Comparison of ENCODE assay signal across 20 cellular contexts in the genomic region with DNA sequence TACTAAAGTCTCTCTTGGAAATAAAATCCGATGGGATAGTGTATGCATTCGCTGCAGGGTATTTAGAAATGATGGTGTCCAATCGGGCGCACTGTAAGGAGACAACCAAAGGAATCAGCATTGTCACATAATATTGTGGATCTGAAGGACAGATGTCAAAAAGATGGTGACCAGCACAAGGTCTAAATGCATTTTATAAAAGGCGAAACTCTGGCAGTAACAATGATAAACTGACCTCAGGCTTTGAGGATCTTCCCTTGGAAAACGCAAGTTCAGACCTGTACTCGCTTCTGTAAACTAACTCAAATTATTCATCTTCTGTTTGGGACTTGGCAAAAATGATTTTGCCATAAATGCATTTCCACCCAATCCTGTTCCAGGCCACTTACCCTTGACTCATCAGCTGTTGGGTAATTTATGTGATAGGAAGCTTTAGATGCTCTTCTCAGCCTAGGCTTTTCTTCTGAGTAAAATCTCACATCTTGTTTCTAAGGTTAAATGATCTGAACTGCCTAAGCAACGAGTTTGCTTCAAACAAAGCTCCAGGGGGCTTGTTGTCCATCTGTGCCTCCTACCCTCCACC. TPM values are rescaled to one million over a fixed set of nuclear protein-coding genes. Genes with fewer than 3 reads are reported as not detected.
DNase-seq lines count a peak whose midpoint lies in the region; ATAC-seq, FAIRE-seq and TF ChIP-seq lines count a peak whose summit lies in the region.
"Had no signal": no experiment of that assay in that cellular context is flagged by ENCODE, and none has a peak within 500 bp of the region (broad histone marks: within the 10 kb centered on the region; RNA-seq: fewer than 3 reads in every experiment).

No MANE protein-coding gene starts in this region.

- no peak for ATAC-seq in HG02885 (IDR thresholded peaks at IDR 0.05; ENCODE audit: poor library complexity, unreplicated experiment)
- ATAC-seq: activated CD8-positive, alpha-beta T cell treated with anti-CD3 and anti-CD28 coated beads for 36 hours; stimulated activated naive B cell treated with anti-CD40 and anti-IgM and Interleukin-4, amounts not matched to agents 10 μg/mL and 1 μg/mL and 100 μg/mL, for 72 hours had no signal

- H3K36me3 ChIP-seq in astrocyte (ENCODE audit: insufficient read depth, low read length), result peaks cover 2% of the 10 kb centered on the region
- H3K36me3 ChIP-seq: ovary had no signal

- TF ChIP-seq CTCF in astrocyte (IDR thresholded peaks at IDR 0.05; ENCODE audit: insufficient read depth, low read depth, low read length), result no peak
- TF ChIP-seq CTCF in fibroblast of mammary gland (conservative IDR thresholded peaks at IDR 0.05; ENCODE audit: control insufficient read depth, insufficient read depth, low read depth, low read length), result no peak
- TF ChIP-seq CTCF in GM13977 (IDR thresholded peaks at IDR 0.05; ENCODE audit: extremely low read depth, insufficient read depth, missing control alignments), result no peak

- H3K4me1 ChIP-seq in astrocyte (ENCODE audit: insufficient read depth, low read length), result peaks cover 19% of the 10 kb centered on the region

- in situ Hi-C loops in GM13977 (cut with MboI; ENCODE audit: low pct_unique_long_range_greater_than_20kb, low sequenced_read_pairs, unreplicated experiment), result no loop called here

- H4K20me1 ChIP-seq in astrocyte (ENCODE audit: insufficient read depth, low read length), result no peaks in the 10 kb centered on the region

- H3K27me3 ChIP-seq in astrocyte (ENCODE audit: insufficient read depth, low read length), result no peaks in the 10 kb centered on the region
- H3K27me3 ChIP-seq: ovary, upper lobe of left lung had no signal

- H3K9me3 ChIP-seq in astrocyte (ENCODE audit: insufficient read depth, low read depth, low read length), result no peaks in the 10 kb centered on the region
- H3K9me3 ChIP-seq: ovary, upper lobe of left lung had no signal

- FAIRE-seq in astrocyte (lab: Jason Lieb, UNC), result peak; percentile 9
- FAIRE-seq: endometrium, RCC 7860 had no signal

- H3K27ac ChIP-seq in astrocyte (ENCODE audit: low read depth, low read length), result no peak overlapping the region
- peak overlapping the region in 17 of 21 experiments; percentile 31 to 83 (median 69) for H3K27ac ChIP-seq in skin epidermis
- H3K27ac ChIP-seq: C4-2B, ovary, upper lobe of left lung, VCaP had no signal

- peaks cover 28% of the 10 kb centered on the region for H3K36me3 Mint-ChIP-seq in astrocyte (ENCODE audit: low read depth, unreplicated experiment)

- H3K9me3 Mint-ChIP-seq in astrocyte (ENCODE audit: unreplicated experiment), result no peaks in the 10 kb centered on the region
- H3K9me3 Mint-ChIP-seq: activated CD8-positive, alpha-beta T cell treated with anti-CD3 and anti-CD28 coated beads for 36 hours; stimulated activated naive B cell treated with anti-CD40 and anti-IgM and Interleukin-4, amounts not matched to agents 10 μg/mL and 1 μg/mL and 100 μg/mL, for 72 hours had no signal

- H3K4me1 Mint-ChIP-seq in astrocyte (ENCODE audit: low read depth, unreplicated experiment), result peaks cover 21% of the 10 kb centered on the region

- H3K4me2 ChIP-seq in astrocyte (ENCODE audit: low read length), result no peak overlapping the region
- H3K4me2 ChIP-seq: smooth muscle cell had no signal

- no peak overlapping the region for H2AFZ ChIP-seq in astrocyte (ENCODE audit: low read depth, low read length)

- no peaks in the 10 kb centered on the region for H3K79me2 ChIP-seq in astrocyte (ENCODE audit: insufficient read depth, low read length)

- H3K4me3 Mint-ChIP-seq in astrocyte (ENCODE audit: unreplicated experiment), result no peak overlapping the region
- H3K4me3 Mint-ChIP-seq: activated CD8-positive, alpha-beta T cell treated with anti-CD3 and anti-CD28 coated beads for 36 hours; stimulated activated naive B cell treated with anti-CD40 and anti-IgM and Interleukin-4, amounts not matched to agents 10 μg/mL and 1 μg/mL and 100 μg/mL, for 72 hours had no signal

- no peak overlapping the region for H3K4me3 ChIP-seq in astrocyte (ENCODE audit: insufficient read depth, low read depth, low read length)
- H3K4me3 ChIP-seq in fibroblast of mammary gland (ENCODE audit: control insufficient read depth, low read depth, low read length), result no peak overlapping the region
- H3K4me3 ChIP-seq in skin epidermis, result no peak overlapping the region
- H3K4me3 ChIP-seq: ovary, smooth muscle cell, upper lobe of left lung had no signal

- no peak overlapping the region for H3K9ac ChIP-seq in astrocyte (ENCODE audit: low read length)

- peaks cover 2% of the 10 kb centered on the region for H3K27me3 Mint-ChIP-seq in astrocyte (ENCODE audit: low read depth, unreplicated experiment)
- H3K27me3 Mint-ChIP-seq: activated CD8-positive, alpha-beta T cell treated with anti-CD3 and anti-CD28 coated beads for 36 hours; stimulated activated naive B cell treated with anti-CD40 and anti-IgM and Interleukin-4, amounts not matched to agents 10 μg/mL and 1 μg/mL and 100 μg/mL, for 72 hours had no signal

- H3K27ac Mint-ChIP-seq in astrocyte (ENCODE audit: unreplicated experiment), result no peak overlapping the region
- H3K27ac Mint-ChIP-seq: activated CD8-positive, alpha-beta T cell treated with anti-CD3 and anti-CD28 coated beads for 36 hours; stimulated activated naive B cell treated with anti-CD40 and anti-IgM and Interleukin-4, amounts not matched to agents 10 μg/mL and 1 μg/mL and 100 μg/mL, for 72 hours had no signal

- peak; percentile 76 for DNase-seq in HPDE6-E6E7 (ENCODE audit: extremely low spot score)
- DNase-seq in astrocyte (ENCODE audit: low read depth), result no peak
- DNase-seq in fibroblast of mammary gland (ENCODE audit: low read depth), result peak; percentile 82
- DNase-seq in iPS-NIHi11 (ENCODE audit: low spot score), result no peak
- DNase-seq in GM13977 (ENCODE audit: low spot score), result no peak
- DNase-seq in NCI-H2196 (lab: John Stamatoyannopoulos, UW; ENCODE audit: unreplicated experiment), result no peak
- DNase-seq: activated CD8-positive, alpha-beta T cell treated with anti-CD3 and anti-CD28 coated beads for 36 hours; cerebellar nuclear complex; NCI-H1105; NCI-H82; ovary; stimulated activated naive B cell treated with anti-CD40 and anti-IgM and Interleukin-4, amounts not matched to agents 10 μg/mL and 1 μg/mL and 100 μg/mL, for 72 hours; upper lobe of left lung had no signal

RNA-seq across cellular contexts. Expression of a gene that starts 33.8 kb away (rescaled TPM):
- total RNA-seq in astrocyte, result 9.2 and 9.5 TPM in 2 replicates

RNA-seq across cellular contexts. Expression of a gene that starts 35.8 kb away (rescaled TPM):
- total RNA-seq in astrocyte, result 45.1 and 47.2 TPM in 2 replicates

Comparison
In these comparisons a context has a peak if more than half of its experiments do, and no peak if none do; other contexts are left out.
1. DNase-seq: peak in HPDE6-E6E7 (single experiment) and fibroblast of mammary gland (single experiment); none in astrocyte (single experiment), iPS-NIHi11 (single experiment), GM13977 (single experiment) and NCI-H2196 (single experiment).